10 cellular contexts compared by ENCODE assay signal in genomic region chrX:153580700-153581386, GRCh38. TPM values are rescaled to one million over a fixed set of nuclear protein-coding genes. Genes with fewer than 3 reads are reported as not detected.
DNase-seq lines count a peak whose midpoint lies in the region; ATAC-seq, FAIRE-seq and TF ChIP-seq lines count a peak whose summit lies in the region.
"Had no signal": no experiment of that assay in that cellular context is flagged by ENCODE, and none has a peak within 500 bp of the region (broad histone marks: within the 10 kb centered on the region; RNA-seq: fewer than 3 reads in every experiment).

No MANE protein-coding gene starts in this region.

- no peaks in the 10 kb centered on the region for H3K9me3 ChIP-seq in HepG2 (ENCODE audit: low read length)
- no peaks in the 10 kb centered on the region for H3K9me3 ChIP-seq in right lobe of liver
- no peaks in the 10 kb centered on the region for H3K9me3 ChIP-seq in MG63

- TF ChIP-seq CTCF in HepG2 (CRISPR knock-in tag; IDR thresholded peaks at IDR 0.05) (peak; percentile 51), right lobe of liver (IDR thresholded peaks at IDR 0.05) (peak in 2 of 4 donors; percentile 17 to 23), choroid plexus epithelial cell (conservative IDR thresholded peaks at IDR 0.05; ENCODE audit: low read depth, low read length) (peak; percentile 31)

- peaks cover 31% of the 10 kb centered on the region for H3K4me1 ChIP-seq in HepG2 (ENCODE audit: insufficient read depth, low read length)
- no peaks in the 10 kb centered on the region for H3K4me1 ChIP-seq in right lobe of liver

- no peak overlapping the region for H2AFZ ChIP-seq in HepG2 (ENCODE audit: low read length)

- no peak for TF ChIP-seq POLR2A in HepG2 (IDR thresholded peaks at IDR 0.05; ENCODE audit: insufficient read depth in 1 of 2, low read depth in 2 of 2, low read length in 2 of 2)
- TF ChIP-seq POLR2A in right lobe of liver (IDR thresholded peaks at IDR 0.05) = no peak

- H3K79me2 ChIP-seq in HepG2 (ENCODE audit: insufficient read depth, low read length) = no peaks in the 10 kb centered on the region

- intact Hi-C loops in HepG2 (cut with micrococcal nuclease; ENCODE audit: unreplicated experiment) = no loop called here
- intact Hi-C loops in right lobe of liver (cut with DNase I) = no loop called here

- H3K36me3 ChIP-seq in HepG2 (replicated peaks in 1 of 2; ENCODE audit: control insufficient read depth in 1 of 2, insufficient read depth in 2 of 2, low read length in 2 of 2) (no peaks in the 10 kb centered on the region), right lobe of liver (no peaks in the 10 kb centered on the region), MG63 (no peaks in the 10 kb centered on the region)

- CTCF ChIA-PET in HepG2 (lab: Yijun Ruan, JAX; ENCODE audit: low intra/inter-chr PET ratio, low total read pairs) = interaction anchor here (1.0 to 1.4 kb wide), 3 partner anchors 81 to 89 kb away, joined by 3 to 5 read pairs (median 5); no protein-coding TSS in a partner anchor

- H3K9ac ChIP-seq in HepG2 (ENCODE audit: insufficient read depth, low read depth, low read length) = no peak overlapping the region

- H3K27ac ChIP-seq in HepG2 (ENCODE audit: extremely low read length, insufficient read depth, low read length) (no peak overlapping the region), right lobe of liver (no peak overlapping the region)

- peaks cover 0 to 11% of the 10 kb centered on the region in 2 experiments; a peak in 3 of 5 replicates for H3K27me3 ChIP-seq in HepG2 (ENCODE audit: control insufficient read depth in 1 of 2, insufficient read depth in 2 of 2, low read length in 2 of 2)
- no peaks in the 10 kb centered on the region for H3K27me3 ChIP-seq in right lobe of liver
- no peaks in the 10 kb centered on the region for H3K27me3 ChIP-seq in MG63

- ATAC-seq in HepG2 (peak; percentile 41; the same call in 2 of the 3 replicates), right lobe of liver (no peak), GM19463 (IDR thresholded peaks at IDR 0.05; ENCODE audit: unreplicated experiment) (no peak), HG03139 (IDR thresholded peaks at IDR 0.05; ENCODE audit: unreplicated experiment) (no peak), GM18519 (IDR thresholded peaks at IDR 0.05; ENCODE audit: low FRiP score, unreplicated experiment) (no peak)

- H3K4me2 ChIP-seq in HepG2 (ENCODE audit: low read depth, low read length) = peak overlapping the region; percentile 55

- TF ChIP-seq EP300 in HepG2 (IDR thresholded peaks at IDR 0.05; ENCODE audit: low read depth in 2 of 2, low read length in 2 of 2) (no peak), HepG2 (CRISPR knock-in tag; IDR thresholded peaks at IDR 0.05; ENCODE audit: borderline replicate concordance) (no peak)

- H3K4me3 ChIP-seq in HepG2 (replicated peaks in 1 of 3; ENCODE audit: insufficient read depth in 1 of 3, low read depth in 2 of 3, low read length in 3 of 3) = no peak overlapping the region
- H3K4me3 ChIP-seq in right lobe of liver = no peak overlapping the region
- no peak overlapping the region for H3K4me3 ChIP-seq in MG63
- no peak overlapping the region for H3K4me3 ChIP-seq in choroid plexus epithelial cell (ENCODE audit: low read depth, low read length)
- H3K4me3 ChIP-seq: lung had no signal

- in situ Hi-C loops in HepG2 (cut with HindIII; ENCODE audit: extremely low pct_ligation_motif_present, low pct_unique_long_range_greater_than_20kb) = no loop called here

- BruUV-seq in HepG2 (replicated peaks; lab: Mats Ljungman, UMichigan) = no TSS peak

- WGBS in HepG2 (ENCODE audit: low lambda C conversion rate) = 19% methylated on average over 10 of the region's 14 CpGs
- WGBS in right lobe of liver (ENCODE audit: insufficient coverage, low coverage, low lambda C conversion rate, missing lambda C conversion rate) = 63% methylated on average over 14 of the region's 14 CpGs

- POLR2A ChIA-PET in HepG2 (lab: Yijun Ruan, JAX) = no interaction called here

- peak; percentile 21 for DNase-seq in HepG2 (ENCODE audit: low spot score)
- DNase-seq in right lobe of liver = no peak
- peak; percentile 8 for DNase-seq in MG63
- no peak for DNase-seq in choroid plexus epithelial cell (ENCODE audit: low read depth)
- no peak for DNase-seq in NCI-H1048 (lab: John Stamatoyannopoulos, UW)
- DNase-seq: activated gamma-delta T cell had no signal

- no peaks in the 10 kb centered on the region for H4K20me1 ChIP-seq in HepG2 (ENCODE audit: insufficient read depth, low read length)

- TF ChIP-seq RAD21 in HepG2 (CRISPR knock-in tag; IDR thresholded peaks at IDR 0.05) = no peak

- FAIRE-seq in HepG2 (lab: Jason Lieb, UNC) = peak; percentile 71

TF ChIP-seq in HepG2, 621 proteins besides CTCF, POLR2A, EP300 and RAD21:
- TF ChIP-seq STAG1 (CRISPR knock-in tag; IDR thresholded peaks at IDR 0.05) (peak; percentile 56), SMC3 (IDR thresholded peaks at IDR 0.05; ENCODE audit: low read length) (peak; percentile 13; the same call in 1 of the 2 replicates), TCF7L2 (IDR thresholded peaks at IDR 0.05; ENCODE audit: low read depth, low read length) (no peak)

RNA-seq across cellular contexts. Expression of gene CCNQ, which starts 18.1 kb away (rescaled TPM):
- total RNA-seq in HepG2 (2016; rRNA removed; fragmentation: Illumina TruSeq; extraction: Trizol) (23.7 and 25.5 TPM in 2 replicates), right lobe of liver (10 to 100 TPM in 2 of 6 experiments, 1 to 10 TPM in 4; 5.6 to 14.0 (median 7.5) TPM)
- 68.7 and 75.5 TPM in 2 replicates for total RNA-seq in HepG2 (2016; cell fraction: cytosol; rRNA removed; fragmentation: Illumina TruSeq; extraction: Trizol; ENCODE audit: low read depth)
- total RNA-seq in HepG2 (2016; cell fraction: insoluble cytoplasmic fraction; rRNA removed; fragmentation: Illumina TruSeq; extraction: Trizol) = 21.1 and 24.5 TPM in 2 replicates
- total RNA-seq in HepG2 (2016; cell fraction: membrane; rRNA removed; fragmentation: Illumina TruSeq; extraction: Trizol) = 70.2 and 79.6 TPM in 2 replicates
- 9.8 and 13.2 TPM in 2 replicates for total RNA-seq in HepG2 (2016; cell fraction: nucleus; rRNA removed; fragmentation: Illumina TruSeq; extraction: Trizol)
- polyA plus RNA-seq in HepG2 (2011; rRNA removed) = 15.0 and 22.0 TPM in 2 replicates
- 21.9 and 25.7 TPM in 2 replicates for polyA plus RNA-seq in HepG2 (2011; cell fraction: cytosol; rRNA removed)
- polyA plus RNA-seq in HepG2 (2011; cell fraction: nucleus; rRNA removed) = 11.2 and 14.5 TPM in 2 replicates
- 8.9 and 11.1 TPM in 2 replicates for polyA plus RNA-seq in HepG2 (2012)
- polyA plus RNA-seq in HepG2 (2016; cell fraction: cytosol; fragmentation: Illumina TruSeq; extraction: Trizol; ENCODE audit: low read depth) = 68.9 and 82.0 TPM in 2 replicates
- polyA plus RNA-seq in HepG2 (2016; cell fraction: insoluble cytoplasmic fraction; fragmentation: Illumina TruSeq; extraction: Trizol; ENCODE audit: low read depth) = 20.1 and 20.6 TPM in 2 replicates
- 55.1 and 67.3 TPM in 2 replicates for polyA plus RNA-seq in HepG2 (2016; cell fraction: membrane; fragmentation: Illumina TruSeq; extraction: Trizol; ENCODE audit: low read depth)
- polyA plus RNA-seq in HepG2 (2016; cell fraction: nucleus; fragmentation: Illumina TruSeq; extraction: Trizol; ENCODE audit: insufficient read depth, low read depth) = 15.0 and 20.6 TPM in 2 replicates
- 19.4 and 43.5 TPM in 2 replicates for polyA minus RNA-seq in HepG2 (2011; rRNA and poly(A)+ RNA removed; ENCODE audit: low replicate concordance)
- polyA minus RNA-seq in HepG2 (2011; cell fraction: cytosol; rRNA and poly(A)+ RNA removed) = 6.7 and 9.8 TPM in 2 replicates
- 5.4 and 6.1 TPM in 2 replicates for polyA minus RNA-seq in HepG2 (2011; cell fraction: nucleus; rRNA and poly(A)+ RNA removed)
- total RNA-seq in MG63 (2014; rRNA removed; shearing (Covaris generic); ENCODE audit: low replicate concordance) = 47.7 and 73.2 TPM in 2 replicates

Comparison
In these comparisons a context has a peak if more than half of its experiments do, and no peak if none do; other contexts are left out.
1. DNase-seq: peak in HepG2 (single experiment) and MG63 (single experiment); none in right lobe of liver (0 of 3), choroid plexus epithelial cell (single experiment) and NCI-H1048 (single experiment).